ENCODE assay signal across 8 cellular contexts in the genomic region with DNA sequence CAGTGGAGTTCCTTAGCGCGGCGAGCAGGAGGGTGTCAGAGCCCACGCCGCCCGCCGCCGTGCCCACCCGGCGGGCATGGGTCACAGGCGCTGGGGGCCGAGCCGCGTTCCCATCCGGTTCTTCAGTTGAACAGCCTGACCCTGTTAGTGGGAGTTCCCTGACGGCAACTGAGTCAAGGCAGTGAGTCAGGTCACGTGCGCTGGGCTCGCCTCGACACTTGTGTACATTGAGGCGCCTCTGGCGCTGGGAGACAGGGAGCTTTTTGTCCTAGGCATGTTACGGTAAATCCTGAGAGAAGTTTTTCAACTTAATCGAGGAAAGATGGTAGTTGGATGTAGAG. TPM values are rescaled to one million over a fixed set of nuclear protein-coding genes. Genes with fewer than 3 reads are reported as not detected.
DNase-seq lines count a peak whose midpoint lies in the region; ATAC-seq and TF ChIP-seq lines count a peak whose summit lies in the region.

No MANE protein-coding gene starts in this region.

- H3K4me3 Mint-ChIP-seq in endothelial cell (ENCODE audit: unreplicated experiment) = peak overlapping the region; percentile 98

- no peaks in the 10 kb centered on the region for H3K9me3 ChIP-seq in AG04450 (ENCODE audit: control insufficient read depth, insufficient read depth, low read length)

- peaks cover 36% of the 10 kb centered on the region for H3K4me1 Mint-ChIP-seq in endothelial cell (ENCODE audit: unreplicated experiment)

- H3K36me3 Mint-ChIP-seq in endothelial cell (ENCODE audit: low read depth, unreplicated experiment) = peaks cover 9% of the 10 kb centered on the region

- H3K27me3 ChIP-seq in AG04450 (ENCODE audit: control insufficient read depth, insufficient read depth, low read length) = peaks cover 2% of the 10 kb centered on the region

- peak; percentile 18 for ATAC-seq in GM21423 (IDR thresholded peaks at IDR 0.05; ENCODE audit: unreplicated experiment)
- no peak for ATAC-seq in GM21526 (IDR thresholded peaks at IDR 0.05; ENCODE audit: low FRiP score, unreplicated experiment)

- DNase-seq in AG04450 (ENCODE audit: low read depth, low spot score) = no peak
- peak; percentile 74 for DNase-seq in M059J (ENCODE audit: low read depth)
- DNase-seq in activated CD8-positive, alpha-beta memory T cell treated with anti-CD3 and anti-CD28 coated beads, Interleukin-2, amount 50 U/mL, for 4 hours = peak; percentile 49
- peak; percentile 15 for DNase-seq in endothelial cell (ENCODE audit: low spot score)
- DNase-seq in mesenteric fat pad (ENCODE audit: low spot score) = peak; percentile 91
- DNase-seq in stimulated activated CD8-positive, alpha-beta memory T cell treated with anti-CD3 and anti-CD28 coated beads, Interleukin-15, amount 100 ng/mL, for 24 hours (ENCODE audit: low read depth) = peak; percentile 7

- TF ChIP-seq CTCF in AG04450 (IDR thresholded peaks at IDR 0.05; ENCODE audit: low read depth, low read length) = no peak
- TF ChIP-seq CTCF in endothelial cell (IDR thresholded peaks at IDR 0.05; ENCODE audit: unreplicated experiment) = no peak

- H3K27ac ChIP-seq in AG04450 (ENCODE audit: low read depth, low read length) = peak overlapping the region; percentile 87

- H3K4me3 ChIP-seq in AG04450 (ENCODE audit: low read depth, low read length) = peak overlapping the region; percentile 95

- peak overlapping the region; percentile 90 for H3K27ac Mint-ChIP-seq in endothelial cell (ENCODE audit: unreplicated experiment)

- no peaks in the 10 kb centered on the region for H3K9me3 Mint-ChIP-seq in endothelial cell (ENCODE audit: unreplicated experiment)

- POLR2A ChIA-PET in AG04450 (lab: Yijun Ruan, JAX) = interaction anchor here (0.6 to 2.3 kb wide), 4 partner anchors 10 to 99 kb away, joined by 3 to 17 read pairs (median 7); no protein-coding TSS in a partner anchor

- CTCF ChIA-PET in AG04450 (lab: Charles Lee) = interaction anchor here (1.4 to 1.7 kb wide), 4 partner anchors 46 to 69 kb away, joined by 3 to 14 read pairs (median 6); no protein-coding TSS in a partner anchor

- H3K27me3 Mint-ChIP-seq in endothelial cell (ENCODE audit: unreplicated experiment) = peaks cover 11% of the 10 kb centered on the region

RNA-seq across cellular contexts. Expression of gene RAB7A, which starts 0.7 kb away (rescaled TPM):
- polyA plus RNA-seq in AG04450 (2011; rRNA removed) = 261 and 266 TPM in 2 replicates
- polyA minus RNA-seq in AG04450 (2011; rRNA and poly(A)+ RNA removed) = 142 and 143 TPM in 2 replicates
- 109 and 116 TPM in 2 replicates for total RNA-seq in M059J (2014; rRNA removed; shearing (Covaris generic))
- total RNA-seq in endothelial cell (ENCODE audit: unreplicated experiment) = 155 TPM
- total RNA-seq in mesenteric fat pad = 344 TPM
